ENCODE assay signal across 9 cellular contexts in genomic region chr7:132576723-132577089, GRCh38. TPM values are rescaled to one million over a fixed set of nuclear protein-coding genes. Genes with fewer than 3 reads are reported as not detected.
DNase-seq lines count a peak whose midpoint lies in the region; TF ChIP-seq lines count a peak whose summit lies in the region.
"Had no signal": no experiment of that assay in that cellular context is flagged by ENCODE, and none has a peak within 500 bp of the region (broad histone marks: within the 10 kb centered on the region; RNA-seq: fewer than 3 reads in every experiment).

No MANE protein-coding gene starts in this region.

- peaks cover 59 to 64% of the 10 kb centered on the region in 2 donors for H3K27me3 ChIP-seq in duodenal mucosa (ENCODE audit: control insufficient read depth in 1 of 2, insufficient read depth in 2 of 2, low read length in 2 of 2)
- peaks cover 72% of the 10 kb centered on the region for H3K27me3 ChIP-seq in transverse colon

- H3K36me3 Mint-ChIP-seq in activated CD4-positive, alpha-beta T cell treated with anti-CD3 and anti-CD28 coated beads, Interleukin-2, amount 10 ng/mL, durations not matched to agents 7 days and 5 days (ENCODE audit: low read depth), result peaks cover 27% of the 10 kb centered on the region

- intact Hi-C loops in transverse colon (cut with DNase I; ENCODE audit: low total_unique reads) (loop anchor here (5.0 kb wide), 2 partner anchors 884 to 1464 kb away; no protein-coding TSS in a partner anchor), OCI-LY7 (cut with micrococcal nuclease; ENCODE audit: unreplicated experiment) (no loop called here)

- in situ Hi-C loops in transverse colon (cut with MboI; ENCODE audit: low pct_ligation_motif_present in 1 of 4, low pct_unique_long_range_greater_than_20kb in 1 of 4, low sequenced_read_pairs in 3 of 4), result loop anchor here in 3 of 4 donors (10.0 to 25.0 kb wide), 4 partner anchors 262 to 889 kb away; no protein-coding TSS in a partner anchor

- H3K27ac ChIP-seq in duodenal mucosa (ENCODE audit: low read depth, low read length) (no peak overlapping the region), mesodermal cell (ENCODE audit: low read depth, low read length, severe bottlenecking) (no peak overlapping the region), transverse colon (no peak overlapping the region), OCI-LY7 (ENCODE audit: low read depth, low read length, poor library complexity, severe bottlenecking) (no peak overlapping the region)

- peaks cover 42% of the 10 kb centered on the region for H3K4me1 Mint-ChIP-seq in activated CD4-positive, alpha-beta T cell treated with anti-CD3 and anti-CD28 coated beads, Interleukin-2, amount 10 ng/mL, durations not matched to agents 7 days and 5 days

- no TSS peak for BruUV-seq in OCI-LY7 (replicated peaks; lab: Mats Ljungman, UMichigan)

- no peak overlapping the region for H3K27ac Mint-ChIP-seq in activated CD4-positive, alpha-beta T cell treated with anti-CD3 and anti-CD28 coated beads, Interleukin-2, amount 10 ng/mL, durations not matched to agents 7 days and 5 days
- H3K27ac Mint-ChIP-seq: CD14-positive monocyte had no signal

- CTCF ChIA-PET in activated CD4-positive, alpha-beta T cell treated with anti-CD3 and anti-CD28 coated beads, Interleukin-2, amount 10 ng/mL, durations not matched to agents 7 days and 5 days (lab: Charles Lee), result interaction anchor here (1.2 to 6.0 kb wide), 2 partner anchors 20 to 183 kb away, joined by 3 to 37 read pairs; no protein-coding TSS in a partner anchor
- CTCF ChIA-PET in OCI-LY7 (lab: Charles Lee; ENCODE audit: unreplicated experiment), result no interaction called here

- TF ChIP-seq CTCF in transverse colon (IDR thresholded peaks at IDR 0.05) (no peak), OCI-LY7 (conservative IDR thresholded peaks at IDR 0.05; ENCODE audit: low read length) (no peak)

- H3K4me2 ChIP-seq in OCI-LY7 (ENCODE audit: low read length), result no peak overlapping the region

- POLR2A ChIA-PET in activated CD4-positive, alpha-beta T cell treated with anti-CD3 and anti-CD28 coated beads, Interleukin-2, amount 10 ng/mL, durations not matched to agents 7 days and 5 days (lab: Charles Lee), result no interaction called here
- POLR2A ChIA-PET in OCI-LY7 (lab: Charles Lee), result no interaction called here

- H3K9me3 ChIP-seq in duodenal mucosa (ENCODE audit: control insufficient read depth in 1 of 2, low read length in 2 of 2), result no peaks in the 10 kb centered on the region
- H3K9me3 ChIP-seq in mesodermal cell (ENCODE audit: control insufficient read depth, low read length), result no peaks in the 10 kb centered on the region
- no peaks in the 10 kb centered on the region for H3K9me3 ChIP-seq in transverse colon
- H3K9me3 ChIP-seq in OCI-LY7 (ENCODE audit: low read length), result no peaks in the 10 kb centered on the region

- no peak for TF ChIP-seq EP300 in transverse colon (IDR thresholded peaks at IDR 0.05; ENCODE audit: low read depth)

- peak overlapping the region; percentile 33 to 53 for H3K4me3 ChIP-seq in duodenal mucosa (ENCODE audit: low read depth in 1 of 2, low read length in 2 of 2)
- H3K4me3 ChIP-seq in mesodermal cell (ENCODE audit: extremely low read depth, insufficient read depth, low read length, poor library complexity, severe bottlenecking), result peak overlapping the region; percentile 38
- H3K4me3 ChIP-seq in transverse colon, result peak overlapping the region; percentile 29 to 52 (median 37)
- H3K4me3 ChIP-seq in OCI-LY7 (ENCODE audit: low read depth, low read length, poor library complexity, severe bottlenecking), result no peak overlapping the region

- H4K20me1 ChIP-seq in OCI-LY7 (ENCODE audit: insufficient read depth, low read length), result no peaks in the 10 kb centered on the region; the same call in 1 of the 2 replicates

- H3K79me2 ChIP-seq in OCI-LY7 (ENCODE audit: insufficient read depth, low read depth, low read length), result no peaks in the 10 kb centered on the region

- H3K36me3 ChIP-seq in duodenal mucosa (ENCODE audit: control insufficient read depth in 1 of 2, insufficient read depth in 2 of 2, low read length in 2 of 2) (no peaks in the 10 kb centered on the region), mesodermal cell (ENCODE audit: control insufficient read depth, insufficient read depth, low read length) (no peaks in the 10 kb centered on the region), transverse colon (no peaks in the 10 kb centered on the region), OCI-LY7 (ENCODE audit: insufficient read depth, low read length) (no peaks in the 10 kb centered on the region)

- H3K9ac ChIP-seq in duodenal mucosa (ENCODE audit: low read depth in 1 of 2, low read length in 2 of 2), result no peak overlapping the region

- H3K4me1 ChIP-seq in duodenal mucosa (ENCODE audit: control insufficient read depth in 1 of 2, insufficient read depth in 2 of 2, low read length in 2 of 2), result peaks cover 4 to 13% of the 10 kb centered on the region in 2 donors
- no peaks in the 10 kb centered on the region for H3K4me1 ChIP-seq in mesodermal cell (ENCODE audit: control insufficient read depth, insufficient read depth, low read length, poor library complexity, severe bottlenecking)
- peaks cover 7 to 23% (median 18%) of the 10 kb centered on the region in 4 donors for H3K4me1 ChIP-seq in transverse colon
- H3K4me1 ChIP-seq in OCI-LY7 (ENCODE audit: insufficient read depth, low read length, poor library complexity, severe bottlenecking), result no peaks in the 10 kb centered on the region

- DNase-seq in activated CD4-positive, alpha-beta T cell treated with anti-CD3 and anti-CD28 coated beads, Interleukin-2, amount 10 ng/mL, durations not matched to agents 7 days and 5 days, result no peak
- DNase-seq in activated CD4-positive, alpha-beta T cell treated with anti-CD3 and anti-CD28 coated beads for 4 hours, result no peak
- DNase-seq in transverse colon, result no peak
- no peak for DNase-seq in OCI-LY7 (ENCODE audit: low spot score)
- DNase-seq in DMS114 treated with DMSO at 0.1 percent for 48 hours (lab: John Stamatoyannopoulos, UW; ENCODE audit: unreplicated experiment), result no peak
- DNase-seq in SKM-1 treated with dmso at 0.1 percent for 144 hours (lab: John Stamatoyannopoulos, UW; ENCODE audit: unreplicated experiment), result no peak

- no peaks in the 10 kb centered on the region for H3K9me3 Mint-ChIP-seq in activated CD4-positive, alpha-beta T cell treated with anti-CD3 and anti-CD28 coated beads, Interleukin-2, amount 10 ng/mL, durations not matched to agents 7 days and 5 days

- TF ChIP-seq POLR2A in transverse colon (IDR thresholded peaks at IDR 0.05), result no peak

- peak overlapping the region; percentile 81 for H3K4me3 Mint-ChIP-seq in activated CD4-positive, alpha-beta T cell treated with anti-CD3 and anti-CD28 coated beads, Interleukin-2, amount 10 ng/mL, durations not matched to agents 7 days and 5 days

- no peak overlapping the region for H2AFZ ChIP-seq in OCI-LY7 (ENCODE audit: low read length)

- peaks cover 71% of the 10 kb centered on the region for H3K27me3 Mint-ChIP-seq in activated CD4-positive, alpha-beta T cell treated with anti-CD3 and anti-CD28 coated beads, Interleukin-2, amount 10 ng/mL, durations not matched to agents 7 days and 5 days

- WGBS in mesodermal cell (ENCODE audit: insufficient coverage in 2 of 2), 2 experiments, result 0 to 1% methylated on average over 51 to 53 of the region's 55 CpGs
- WGBS in transverse colon (ENCODE audit: low coverage in 1 of 2), 2 donors, result 4% methylated on average over 14 of the region's 55 CpGs; no CpG with 5 or more reads in 1 of the 2 donors

- H3K9me2 ChIP-seq in OCI-LY7 (ENCODE audit: insufficient read depth, low read length), result no peaks in the 10 kb centered on the region

RNA-seq across cellular contexts. Expression of gene PLXNA4, which starts 0.4 kb away (rescaled TPM):
- 10 to 100 TPM; 21.3 to 23.3 TPM for total RNA-seq in activated CD4-positive, alpha-beta T cell treated with anti-CD3 and anti-CD28 coated beads, Interleukin-2, amount 10 ng/mL, durations not matched to agents 7 days and 5 days
- polyA plus RNA-seq in mesodermal cell (2013, experiment 1 of 2), result 2.2 TPM
- 2.4 TPM for polyA plus RNA-seq in mesodermal cell (2013, experiment 2 of 2)
- total RNA-seq in transverse colon (1 to 10 TPM; 1.1 to 2.8 (median 1.4) TPM), OCI-LY7 (2022) (not detected in 2 replicates)
- total RNA-seq in OCI-LY7 (2014; rRNA removed; shearing (Covaris generic)), result not detected in 2 replicates
- polyA plus RNA-seq: CD14-positive monocyte had no signal

Comparison
In these comparisons a context has a peak if more than half of its experiments do, and no peak if none do; other contexts are left out.
1. RNA of gene PLXNA4, which starts 0.4 kb away (total RNA-seq): 21.3 to 23.3 TPM in activated CD4-positive, alpha-beta T cell treated with anti-CD3 and anti-CD28 coated beads, Interleukin-2, amount 10 ng/mL, durations not matched to agents 7 days and 5 days; 1.1 to 2.8 TPM in transverse colon and not detected in OCI-LY7; every median in the first group is over 4 times any median in the second.